8 cellular contexts compared by ENCODE assay signal in genomic region chr19:18941628-18942354, GRCh38. TPM values are rescaled to one million over a fixed set of nuclear protein-coding genes. Genes with fewer than 3 reads are reported as not detected.
DNase-seq lines count a peak whose midpoint lies in the region; ATAC-seq and TF ChIP-seq lines count a peak whose summit lies in the region.

No MANE protein-coding gene starts in this region.

- H3K9me3 ChIP-seq in mesodermal cell (ENCODE audit: control insufficient read depth, low read length) = no peaks in the 10 kb centered on the region
- H3K9me3 ChIP-seq in suprapubic skin = no peaks in the 10 kb centered on the region
- no peaks in the 10 kb centered on the region for H3K9me3 ChIP-seq in mucosa of descending colon

- no peak for TF ChIP-seq CTCF in brain microvascular endothelial cell (IDR thresholded peaks at IDR 0.05; ENCODE audit: low read depth, low read length, missing control alignments)
- no peak for TF ChIP-seq CTCF in suprapubic skin (IDR thresholded peaks at IDR 0.05)
- no peak for TF ChIP-seq CTCF in mucosa of descending colon (IDR thresholded peaks at IDR 0.05)

- intact Hi-C loops in mucosa of descending colon (cut with DNase I, micrococcal nuclease) = no loop called here

- H3K27ac ChIP-seq in brain microvascular endothelial cell (no peak overlapping the region), mesodermal cell (ENCODE audit: low read depth, low read length, severe bottlenecking) (peak overlapping the region; percentile 10), suprapubic skin (no peak overlapping the region)

- no peaks in the 10 kb centered on the region for H3K27me3 ChIP-seq in brain microvascular endothelial cell (replicated peaks)
- H3K27me3 ChIP-seq in suprapubic skin = no peaks in the 10 kb centered on the region

- in situ Hi-C loops in brain microvascular endothelial cell (cut with HindIII; ENCODE audit: low pct_ligation_motif_present, low sequenced_read_pairs) = no loop called here

- H3K9me3 Mint-ChIP-seq in activated T-cell treated with anti-CD3 and anti-CD28 coated beads, Interleukin-2, amount 50 U/mL, for 72 hours = no peaks in the 10 kb centered on the region
- H3K9me3 Mint-ChIP-seq in activated T-cell treated with anti-CD3 and anti-CD28 coated beads, Interleukin-2, amount 50 U/mL, for 24 hours = no peaks in the 10 kb centered on the region

- H3K4me1 ChIP-seq in mesodermal cell (ENCODE audit: control insufficient read depth, insufficient read depth, low read length, poor library complexity, severe bottlenecking) (peaks cover 4% of the 10 kb centered on the region), suprapubic skin (peaks cover 21% of the 10 kb centered on the region), mucosa of descending colon (ENCODE audit: low read depth) (peaks cover 3% of the 10 kb centered on the region)

- no peaks in the 10 kb centered on the region for H3K36me3 Mint-ChIP-seq in activated T-cell treated with anti-CD3 and anti-CD28 coated beads, Interleukin-2, amount 50 U/mL, for 72 hours (ENCODE audit: insufficient read depth in 2 of 2)
- no peaks in the 10 kb centered on the region for H3K36me3 Mint-ChIP-seq in activated T-cell treated with anti-CD3 and anti-CD28 coated beads, Interleukin-2, amount 50 U/mL, for 24 hours (ENCODE audit: low read depth)

- H3K4me1 Mint-ChIP-seq in activated T-cell treated with anti-CD3 and anti-CD28 coated beads, Interleukin-2, amount 50 U/mL, for 72 hours (ENCODE audit: low read depth) = peaks cover 10% of the 10 kb centered on the region
- peaks cover 7% of the 10 kb centered on the region for H3K4me1 Mint-ChIP-seq in activated T-cell treated with anti-CD3 and anti-CD28 coated beads, Interleukin-2, amount 50 U/mL, for 24 hours (ENCODE audit: low read depth)

- H3K4me3 Mint-ChIP-seq in activated T-cell treated with anti-CD3 and anti-CD28 coated beads, Interleukin-2, amount 50 U/mL, for 72 hours = peak overlapping the region; percentile 47 to 59
- H3K4me3 Mint-ChIP-seq in activated T-cell treated with anti-CD3 and anti-CD28 coated beads, Interleukin-2, amount 50 U/mL, for 24 hours = no peak overlapping the region

- no peak for DNase-seq in activated T-cell treated with anti-CD3 and anti-CD28 coated beads, Interleukin-2, amount 50 U/mL, for 72 hours
- no peak for DNase-seq in activated T-cell treated with anti-CD3 and anti-CD28 coated beads, Interleukin-2, amount 50 U/mL, for 24 hours
- DNase-seq in brain microvascular endothelial cell (no peak), suprapubic skin (ENCODE audit: low spot score in 2 of 2) (no peak), NAMALWA (ENCODE audit: low spot score) (no peak), mucosa of descending colon (no peak), SK-N-DZ (ENCODE audit: low spot score) (no peak)

- H3K4me3 ChIP-seq in brain microvascular endothelial cell (ENCODE audit: low read depth, low read length) = peak overlapping the region; percentile 32
- no peak overlapping the region for H3K4me3 ChIP-seq in mesodermal cell (ENCODE audit: extremely low read depth, insufficient read depth, low read length, poor library complexity, severe bottlenecking)
- H3K4me3 ChIP-seq in suprapubic skin = peak overlapping the region; percentile 85
- no peak overlapping the region for H3K4me3 ChIP-seq in mucosa of descending colon

- H3K27me3 Mint-ChIP-seq in activated T-cell treated with anti-CD3 and anti-CD28 coated beads, Interleukin-2, amount 50 U/mL, for 72 hours (ENCODE audit: low read depth) = peaks cover 27% of the 10 kb centered on the region
- H3K27me3 Mint-ChIP-seq in activated T-cell treated with anti-CD3 and anti-CD28 coated beads, Interleukin-2, amount 50 U/mL, for 24 hours = peaks cover 33% of the 10 kb centered on the region

- H3K27ac Mint-ChIP-seq in activated T-cell treated with anti-CD3 and anti-CD28 coated beads, Interleukin-2, amount 50 U/mL, for 72 hours = no peak overlapping the region
- no peak overlapping the region for H3K27ac Mint-ChIP-seq in activated T-cell treated with anti-CD3 and anti-CD28 coated beads, Interleukin-2, amount 50 U/mL, for 24 hours

- no peak for ATAC-seq in activated T-cell treated with anti-CD3 and anti-CD28 coated beads, Interleukin-2, amount 50 U/mL, for 72 hours (replicated peaks in 1 of 2)
- no peak for ATAC-seq in mucosa of descending colon

- 72 to 74% methylated on average over 16 to 17 of the region's 18 CpGs for WGBS in mesodermal cell (ENCODE audit: insufficient coverage in 2 of 2), 2 experiments
- 69% methylated on average over 17 of the region's 18 CpGs for WGBS in suprapubic skin

- TF ChIP-seq POLR2A in suprapubic skin (IDR thresholded peaks at IDR 0.05) = no peak

- H3K36me3 ChIP-seq in brain microvascular endothelial cell (replicated peaks) (no peaks in the 10 kb centered on the region), mesodermal cell (ENCODE audit: control insufficient read depth, insufficient read depth, low read length) (peaks cover 19% of the 10 kb centered on the region), suprapubic skin (peaks cover 8% of the 10 kb centered on the region), mucosa of descending colon (ENCODE audit: low read depth) (no peaks in the 10 kb centered on the region)

- TF ChIP-seq EP300 in suprapubic skin (IDR thresholded peaks at IDR 0.05) = no peak

RNA-seq across cellular contexts. Expression of gene HOMER3, which starts 0.8 kb away (rescaled TPM):
- total RNA-seq in activated T-cell treated with anti-CD3 and anti-CD28 coated beads, Interleukin-2, amount 50 U/mL, for 72 hours = 1 to 10 TPM in 1 of 2 donors, under 1 TPM in 1; 0.86 to 1.8 TPM
- polyA plus RNA-seq in mesodermal cell (2013, experiment 1 of 2) = 62.3 TPM
- polyA plus RNA-seq in mesodermal cell (2013, experiment 2 of 2) = 55.6 TPM
- total RNA-seq in suprapubic skin = 10 to 100 TPM; 22.9 to 32.9 (median 27.7) TPM
- total RNA-seq in mucosa of descending colon = 10 to 100 TPM in 1 of 3 donors, 1 to 10 TPM in 2; 2.2 to 18.0 (median 6.5) TPM
- 39.8 and 69.9 TPM in 2 replicates for polyA plus RNA-seq in SK-N-DZ (2014; cell fraction: cytosol; rRNA removed)
- 89.5 and 131 TPM in 2 replicates for polyA plus RNA-seq in SK-N-DZ (2014; cell fraction: nucleus; rRNA removed)

RNA-seq across cellular contexts. Expression of gene DDX49, which starts 22.3 kb away (rescaled TPM):
- 10 to 100 TPM; 46.4 to 68.5 TPM for total RNA-seq in activated T-cell treated with anti-CD3 and anti-CD28 coated beads, Interleukin-2, amount 50 U/mL, for 72 hours
- polyA plus RNA-seq in mesodermal cell (2013, experiment 1 of 2) = 24.4 TPM
- polyA plus RNA-seq in mesodermal cell (2013, experiment 2 of 2) = 23.3 TPM
- total RNA-seq in suprapubic skin (10 to 100 TPM; 43.4 to 75.6 (median 58.4) TPM), mucosa of descending colon (10 to 100 TPM; 37.4 to 47.3 (median 40.4) TPM)
- polyA plus RNA-seq in SK-N-DZ (2014; cell fraction: cytosol; rRNA removed) = 74.4 and 86.0 TPM in 2 replicates
- 61.0 and 74.5 TPM in 2 replicates for polyA plus RNA-seq in SK-N-DZ (2014; cell fraction: nucleus; rRNA removed)

RNA-seq across cellular contexts. Expression of gene COPE, which starts 22.6 kb away (rescaled TPM):
- 100 to 1,000 TPM; 191 to 222 TPM for total RNA-seq in activated T-cell treated with anti-CD3 and anti-CD28 coated beads, Interleukin-2, amount 50 U/mL, for 72 hours
- 225 TPM for polyA plus RNA-seq in mesodermal cell (2013, experiment 1 of 2)
- polyA plus RNA-seq in mesodermal cell (2013, experiment 2 of 2) = 188 TPM
- total RNA-seq in suprapubic skin = 100 to 1,000 TPM; 112 to 223 (median 208) TPM
- total RNA-seq in mucosa of descending colon = 100 to 1,000 TPM; 119 to 227 (median 176) TPM
- 379 and 401 TPM in 2 replicates for polyA plus RNA-seq in SK-N-DZ (2014; cell fraction: cytosol; rRNA removed)
- polyA plus RNA-seq in SK-N-DZ (2014; cell fraction: nucleus; rRNA removed) = 193 and 231 TPM in 2 replicates

RNA-seq across cellular contexts. Expression of gene CERS1, which starts 45.8 kb away (rescaled TPM):
- total RNA-seq in activated T-cell treated with anti-CD3 and anti-CD28 coated beads, Interleukin-2, amount 50 U/mL, for 72 hours = not detected
- 17.6 TPM for polyA plus RNA-seq in mesodermal cell (2013, experiment 1 of 2)
- polyA plus RNA-seq in mesodermal cell (2013, experiment 2 of 2) = 11.9 TPM
- total RNA-seq in suprapubic skin = under 1 TPM in 1 of 4 donors, not detected in 3; 0.68 TPM
- 1 to 10 TPM in 1 of 3 donors, under 1 TPM in 2; 0.17 to 1.3 (median 0.39) TPM for total RNA-seq in mucosa of descending colon
- 12.0 and 23.7 TPM in 2 replicates for polyA plus RNA-seq in SK-N-DZ (2014; cell fraction: cytosol; rRNA removed)
- polyA plus RNA-seq in SK-N-DZ (2014; cell fraction: nucleus; rRNA removed) = 6.2 and 9.1 TPM in 2 replicates

Comparison
In these comparisons a context has a peak if more than half of its experiments do, and no peak if none do; other contexts are left out.
1. H3K4me3 ChIP-seq: peak in brain microvascular endothelial cell (single experiment) and suprapubic skin (single experiment); none in mesodermal cell (single experiment) and mucosa of descending colon (single experiment).